Comparison of ENCODE assay signal across 25 cellular contexts in genomic region chr16:10107081-10107480, GRCh38.
"Had no signal": no experiment of that assay in that cellular context is flagged by ENCODE, and none has a peak within 500 bp of the region (broad histone marks: within the 10 kb centered on the region; RNA-seq: fewer than 3 reads in every experiment).

No MANE protein-coding gene starts in this region.

- H3K27ac ChIP-seq: left lung, lower lobe of right lung, ovary, right atrium auricular region, right lobe of liver, testis, thyroid gland, transverse colon, upper lobe of left lung, vagina had no signal

- DNase-seq: hypothalamus; immature natural killer cell; kidney; left colon; left lung; lower lobe of right lung; mammary epithelial cell; mesendoderm; naive B cell; natural killer cell; ovary; right lobe of liver; stimulated activated CD4-positive, alpha-beta T cell treated with anti-CD3 and anti-CD28 coated beads, Interleukin-1b, Interleukin-23, amount 100 ng/mL, for 48 hours; stimulated activated CD4-positive, alpha-beta T cell treated with anti-CD3 and anti-CD28 coated beads, Interleukin-2, amount 100 ng/mL, for 48 hours; stimulated activated CD4-positive, alpha-beta T cell treated with anti-CD3 and anti-CD28 coated beads, Interleukin-4, amount 100 ng/mL, for 4 hours; stimulated activated CD8-positive, alpha-beta memory T cell treated with anti-CD3 and anti-CD28 coated beads, Interleukin-4, amount 100 ng/mL, for 48 hours; stimulated activated naive CD4-positive, alpha-beta T cell treated with Interleukin-2 at 50 U/mL for 16 hours; stimulated activated naive CD8-positive, alpha-beta T cell treated with anti-CD3 and anti-CD28 coated beads, Interleukin-15, amount 100 ng/mL, for 72 hours; testis; thyroid gland; transverse colon; upper lobe of left lung had no signal

- H3K9me3 ChIP-seq: left lung, lower lobe of right lung, ovary, right atrium auricular region, right lobe of liver, testis, thyroid gland, transverse colon, upper lobe of left lung, vagina had no signal

- H3K4me3 ChIP-seq: left lung, lower lobe of right lung, ovary, right atrium auricular region, right lobe of liver, smooth muscle cell, testis, thyroid gland, transverse colon, upper lobe of left lung, vagina had no signal

- H3K36me3 ChIP-seq: left lung, lower lobe of right lung, ovary, right atrium auricular region, right lobe of liver, thyroid gland, transverse colon, upper lobe of left lung, vagina had no signal

- H3K4me2 ChIP-seq: smooth muscle cell had no signal

- H3K27me3 ChIP-seq: left lung, ovary, right atrium auricular region, right lobe of liver, testis, thyroid gland, transverse colon, upper lobe of left lung, vagina had no signal

- H3K4me1 ChIP-seq: left lung, lower lobe of right lung, right atrium auricular region, right lobe of liver, testis, thyroid gland, transverse colon, upper lobe of left lung, vagina had no signal
